ENCODE assay signal across 9 cellular contexts in the genomic region with DNA sequence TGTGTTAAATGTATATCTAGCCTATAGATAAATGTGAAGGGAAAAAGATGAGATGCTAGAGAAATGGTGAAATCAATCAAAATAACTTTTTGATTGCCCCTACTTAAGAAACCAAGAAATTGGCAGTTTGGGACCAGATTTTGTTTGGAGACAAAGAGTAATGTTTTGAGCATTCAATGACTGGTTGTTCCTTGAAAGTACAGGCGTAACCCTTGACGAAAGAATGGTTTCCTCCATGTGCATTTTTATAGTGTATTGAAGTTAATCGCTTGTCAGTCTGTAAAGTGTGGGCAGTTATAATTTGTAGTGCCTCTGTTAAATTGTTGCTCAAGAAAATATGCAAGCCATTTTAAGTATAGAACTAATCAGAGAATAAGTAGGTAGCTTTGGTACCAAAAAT.
A peak's percentile ranks its signal among the peaks of the same experiment; 100 is the strongest.
DNase-seq lines count a peak whose midpoint lies in the region; ATAC-seq and TF ChIP-seq lines count a peak whose summit lies in the region.
"Had no signal": no experiment of that assay in that cellular context is flagged by ENCODE, and none has a peak within 500 bp of the region (broad histone marks: within the 10 kb centered on the region; RNA-seq: fewer than 3 reads in every experiment).

No MANE protein-coding gene starts in this region.

- TF ChIP-seq CTCF in GM12865 (IDR thresholded peaks at IDR 0.05; ENCODE audit: insufficient read depth, low read depth, low read length, missing control alignments): no peak

- H3K4me1 Mint-ChIP-seq in central memory CD8-positive, alpha-beta T cell: peaks cover 13% of the 10 kb centered on the region

- H3K27me3 Mint-ChIP-seq in central memory CD8-positive, alpha-beta T cell: no peaks in the 10 kb centered on the region

- no peak overlapping the region for H3K27ac Mint-ChIP-seq in central memory CD8-positive, alpha-beta T cell (ENCODE audit: low read depth)

- DNase-seq in GM12865 (ENCODE audit: low read depth) (no peak), NT2/D1 (ENCODE audit: low read depth, low spot score) (no peak), cerebellar nuclear complex (lab: John Stamatoyannopoulos, UW) (no peak)
- no peak for DNase-seq in central memory CD8-positive, alpha-beta T cell (ENCODE audit: low spot score in 2 of 2)
- DNase-seq: effector CD4-positive, alpha-beta T cell had no signal

- no peaks in the 10 kb centered on the region for H3K9me3 Mint-ChIP-seq in central memory CD8-positive, alpha-beta T cell

- H3K36me3 Mint-ChIP-seq in central memory CD8-positive, alpha-beta T cell (ENCODE audit: insufficient read depth): peaks cover 5% of the 10 kb centered on the region

- H3K9ac ChIP-seq in NT2/D1 (ENCODE audit: insufficient read length, low read depth): peak overlapping the region; percentile 88

- H3K36me3 ChIP-seq in NT2/D1 (ENCODE audit: insufficient read depth, insufficient read length, low read length) (peaks cover 46% of the 10 kb centered on the region), neuron (ENCODE audit: insufficient read depth, low read length) (peaks cover 25% of the 10 kb centered on the region)

- no peaks in the 10 kb centered on the region for H3K9me3 ChIP-seq in NT2/D1 (ENCODE audit: insufficient read depth, low read length)
- H3K9me3 ChIP-seq in neuron (ENCODE audit: low read length): no peaks in the 10 kb centered on the region
- H3K9me3 ChIP-seq: upper lobe of left lung had no signal

- ATAC-seq in central memory CD8-positive, alpha-beta T cell (replicated peaks; ENCODE audit: extremely low read depth, poor library complexity, severe bottlenecking): no peak
- ATAC-seq in GM19035 (IDR thresholded peaks at IDR 0.05; ENCODE audit: unreplicated experiment) (no peak), GM21515 (IDR thresholded peaks at IDR 0.05; ENCODE audit: unreplicated experiment) (no peak)

- H3K4me3 ChIP-seq in GM12865 (ENCODE audit: low read depth, low read length) (peak overlapping the region; percentile 71), NT2/D1 (ENCODE audit: insufficient read length, low read depth) (peak overlapping the region; percentile 85), neuron (ENCODE audit: low read length) (peak overlapping the region; percentile 97)

- peak overlapping the region; percentile 95 for H2AFZ ChIP-seq in neuron (ENCODE audit: low read depth, low read length)

- peak overlapping the region; percentile 81 for H3K4me3 Mint-ChIP-seq in central memory CD8-positive, alpha-beta T cell

- H3K27me3 ChIP-seq in NT2/D1 (ENCODE audit: insufficient read depth, insufficient read length) (no peaks in the 10 kb centered on the region), neuron (ENCODE audit: insufficient read depth, low read length) (no peaks in the 10 kb centered on the region)
- H3K27me3 ChIP-seq: upper lobe of left lung had no signal

- H3K4me1 ChIP-seq in NT2/D1 (ENCODE audit: insufficient read depth, insufficient read length) (no peaks in the 10 kb centered on the region), neuron (ENCODE audit: insufficient read depth, low read length) (peaks cover 13% of the 10 kb centered on the region)
